In the genomic region with DNA sequence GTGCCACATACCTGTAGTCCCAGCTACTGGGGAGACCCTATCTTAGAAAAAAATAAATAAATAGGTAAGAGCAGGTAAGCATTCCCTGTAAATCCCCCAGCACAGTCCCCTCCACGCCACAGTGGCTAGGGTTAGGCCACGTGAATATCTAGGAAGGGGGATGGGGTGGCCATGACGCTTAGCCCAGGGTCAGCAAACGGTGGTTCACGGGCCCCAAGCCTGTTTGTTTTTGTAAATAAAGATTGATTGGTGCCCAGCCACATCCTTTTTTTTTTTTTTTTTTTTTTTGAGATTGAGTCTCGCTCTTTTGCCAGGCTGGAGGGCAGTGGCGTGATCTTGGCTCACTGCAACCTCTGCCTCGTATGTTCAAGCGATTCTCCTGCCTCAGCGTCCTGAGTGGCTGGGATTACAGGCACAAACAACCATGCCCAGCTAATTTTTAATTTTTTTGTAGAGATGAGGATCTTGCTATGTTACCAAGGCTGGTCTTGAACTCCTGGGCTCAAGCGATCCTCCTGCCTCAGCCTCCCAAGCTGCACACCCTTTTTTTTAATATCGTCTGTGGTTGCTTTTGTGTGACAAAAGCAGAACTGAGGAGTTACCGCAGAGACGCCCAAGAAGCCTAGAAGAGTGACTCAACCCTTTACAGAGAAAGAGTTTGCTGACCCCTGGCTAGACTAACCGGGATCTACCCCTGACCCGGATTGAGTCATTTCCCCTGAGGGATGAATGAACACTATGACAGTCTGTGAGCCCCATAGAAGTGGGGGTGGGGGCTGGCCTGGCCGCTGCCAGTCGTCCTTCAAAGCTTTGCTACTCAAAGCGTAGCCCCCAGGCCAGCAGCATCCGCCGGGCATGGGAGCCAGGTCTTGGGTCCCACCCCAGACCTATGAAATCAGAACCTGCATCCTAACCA, we compare ENCODE assay signal across 8 cellular contexts.
DNase-seq lines count a peak whose midpoint lies in the region; ATAC-seq and TF ChIP-seq lines count a peak whose summit lies in the region.

No MANE protein-coding gene starts in this region.

- no peaks in the 10 kb centered on the region for H3K27me3 ChIP-seq in heart left ventricle

- no peak for TF ChIP-seq POLR2A in heart left ventricle (IDR thresholded peaks at IDR 0.05)

- WGBS in heart left ventricle, 4 donors = 71 to 87% (median 75%) methylated on average over 16 to 21 of the region's 21 CpGs

- ATAC-seq in HG03520 (IDR thresholded peaks at IDR 0.05; ENCODE audit: unreplicated experiment) = peak; percentile 56
- peak; percentile 27 to 82 (median 60) for ATAC-seq in heart left ventricle
- ATAC-seq in GM18517 (IDR thresholded peaks at IDR 0.05; ENCODE audit: unreplicated experiment) = no peak

- peak overlapping the region; percentile 11 to 90 (median 80) for H3K27ac ChIP-seq in heart left ventricle

- H3K4me3 ChIP-seq in heart left ventricle (no peak overlapping the region), retinal pigment epithelial cell (ENCODE audit: low read length) (no peak overlapping the region)

- intact Hi-C loops in heart left ventricle (cut with DNase I) = loop anchor here in 6 of 10 donors (5.0 to 10.0 kb wide), 9 partner anchors 64 to 294 kb away; partner anchors contain the start of gene NCOR2 (in 5 of the 6)

- H3K36me3 ChIP-seq in heart left ventricle = no peaks in the 10 kb centered on the region

- peak; percentile 80 for DNase-seq in EH (ENCODE audit: low read depth)
- DNase-seq in UCSD-AML1 (lab: John Stamatoyannopoulos, UW; ENCODE audit: unreplicated experiment) = peak; percentile 65
- peak in 3 of 5 donors; percentile 62 to 86 (median 76) for DNase-seq in heart left ventricle
- DNase-seq in retinal pigment epithelial cell (ENCODE audit: low read depth) = no peak
- DNase-seq in NCI-H345 treated with DMSO at 0.1 percent for 48 hours (lab: John Stamatoyannopoulos, UW; ENCODE audit: unreplicated experiment) = no peak
- DNase-seq in effector CD8-positive, alpha-beta T cell (lab: John Stamatoyannopoulos, UW) = no peak

- peaks cover 13 to 75% (median 53%) of the 10 kb centered on the region in 12 donors for H3K4me1 ChIP-seq in heart left ventricle

- no peaks in the 10 kb centered on the region for H3K9me3 ChIP-seq in heart left ventricle

- peak in 11 of 12 donors; percentile 11 to 48 (median 34) for TF ChIP-seq CTCF in heart left ventricle (IDR thresholded peaks at IDR 0.05)
- TF ChIP-seq CTCF in retinal pigment epithelial cell (conservative IDR thresholded peaks at IDR 0.05; ENCODE audit: low read depth, low read length) = peak; percentile 28

Comparison
In these comparisons a context has a peak if more than half of its experiments do, and no peak if none do; other contexts are left out.
1. DNase-seq: peak in EH (single experiment), UCSD-AML1 (single experiment) and heart left ventricle (3 of 5); none in retinal pigment epithelial cell (single experiment), NCI-H345 treated with DMSO at 0.1 percent for 48 hours (single experiment) and effector CD8-positive, alpha-beta T cell (single experiment).